In genomic region chr4:102420563-102421221, GRCh38 we compare ENCODE assay signal across 1 cellular context.
TF ChIP-seq lines count a peak whose summit lies in the region.

No MANE protein-coding gene starts in this region.

TF ChIP-seq in GM23338, 12 proteins besides CTCF, POLR2A, EP300 and RAD21 (continued from another document):
- no peak for TF ChIP-seq REST (IDR thresholded peaks at IDR 0.05; ENCODE audit: unreplicated experiment)
